In the genomic region with DNA sequence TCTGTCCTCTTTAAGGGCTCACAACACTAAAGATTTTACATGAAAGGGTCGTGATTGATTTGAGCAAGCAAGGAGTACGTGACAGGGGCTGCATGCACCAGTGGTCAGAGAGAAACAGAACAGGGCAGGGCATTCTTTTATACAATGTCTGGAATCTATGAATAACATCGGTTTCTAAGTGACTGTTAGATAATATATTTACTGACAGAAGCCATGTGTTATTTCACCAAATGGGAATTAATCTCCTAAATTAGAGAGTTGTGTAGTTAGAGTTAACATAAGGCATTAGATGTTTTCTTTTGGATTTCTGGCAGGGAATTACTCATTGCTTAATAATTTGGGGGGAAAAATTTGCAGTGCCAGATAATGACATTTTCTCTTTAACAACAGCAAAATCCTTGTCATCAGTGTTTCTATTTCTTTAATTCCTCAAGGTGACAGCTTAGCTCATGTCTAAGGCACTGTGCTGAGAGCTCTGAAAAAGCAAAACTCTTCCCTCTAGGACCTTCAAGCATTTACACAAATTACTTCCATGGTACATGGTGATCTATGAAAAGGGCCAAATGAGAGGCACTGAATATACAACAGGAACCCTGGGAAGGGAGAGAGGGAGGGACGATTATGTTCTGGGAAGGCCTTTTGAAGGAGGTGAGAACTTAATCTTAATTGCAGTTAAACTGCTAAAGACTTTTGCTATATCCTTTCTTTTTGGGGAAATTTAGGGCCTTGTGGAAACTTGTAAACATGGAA, we compare ENCODE assay signal across 11 cellular contexts.
DNase-seq lines count a peak whose midpoint lies in the region; ATAC-seq and TF ChIP-seq lines count a peak whose summit lies in the region.
"Had no signal": no experiment of that assay in that cellular context is flagged by ENCODE, and none has a peak within 500 bp of the region (broad histone marks: within the 10 kb centered on the region; RNA-seq: fewer than 3 reads in every experiment).

No MANE protein-coding gene starts in this region.

- no peaks in the 10 kb centered on the region for H3K27me3 Mint-ChIP-seq in T-helper 17 cell
- H3K27me3 Mint-ChIP-seq in stimulated activated naive CD8-positive, alpha-beta T cell treated with anti-CD3 and anti-CD28 coated beads, Interleukin-15, amount 100 ng/mL, for 72 hours, result no peaks in the 10 kb centered on the region

- peak overlapping the region; percentile 77 to 87 for H3K27ac Mint-ChIP-seq in activated naive CD4-positive, alpha-beta T cell treated with anti-CD3 and anti-CD28 coated beads, Interleukin-2, amount 50 U/mL, for 72 hours
- peak overlapping the region; percentile 94 for H3K27ac Mint-ChIP-seq in T-helper 17 cell
- peak overlapping the region; percentile 73 to 93 for H3K27ac Mint-ChIP-seq in stimulated activated naive CD8-positive, alpha-beta T cell treated with anti-CD3 and anti-CD28 coated beads, Interleukin-15, amount 100 ng/mL, for 72 hours

- no peak for TF ChIP-seq CTCF in GM10266 (IDR thresholded peaks at IDR 0.05; ENCODE audit: control insufficient read depth, insufficient read depth, low read depth, missing control alignments)

- peaks cover 14% of the 10 kb centered on the region in 2 donors for H3K9me3 Mint-ChIP-seq in activated naive CD4-positive, alpha-beta T cell treated with anti-CD3 and anti-CD28 coated beads, Interleukin-2, amount 50 U/mL, for 72 hours
- H3K9me3 Mint-ChIP-seq in stimulated activated naive CD8-positive, alpha-beta T cell treated with anti-CD3 and anti-CD28 coated beads, Interleukin-15, amount 100 ng/mL, for 72 hours, result peaks cover 16 to 29% of the 10 kb centered on the region in 2 donors

- H3K9me3 ChIP-seq in T-helper 17 cell (ENCODE audit: control insufficient read depth, low read length, poor library complexity, severe bottlenecking), result no peaks in the 10 kb centered on the region

- H3K4me3 Mint-ChIP-seq in T-helper 17 cell, result no peak overlapping the region
- peak overlapping the region in 1 of 2 donors; percentile 19 for H3K4me3 Mint-ChIP-seq in stimulated activated naive CD8-positive, alpha-beta T cell treated with anti-CD3 and anti-CD28 coated beads, Interleukin-15, amount 100 ng/mL, for 72 hours

- no peak for DNase-seq in activated naive CD4-positive, alpha-beta T cell treated with anti-CD3 and anti-CD28 coated beads, Interleukin-2, amount 50 U/mL, for 72 hours (ENCODE audit: low spot score in 2 of 2)
- no peak for DNase-seq in activated naive CD4-positive, alpha-beta T cell (lab: John Stamatoyannopoulos, UW)
- no peak for DNase-seq in T-helper 17 cell
- peak; percentile 6 for DNase-seq in iPS-NIHi11 (ENCODE audit: low spot score)
- no peak for DNase-seq in stimulated activated naive CD8-positive, alpha-beta T cell treated with anti-CD3 and anti-CD28 coated beads, Interleukin-15, amount 100 ng/mL, for 72 hours
- no peak for DNase-seq in LoVo (ENCODE audit: low spot score)
- DNase-seq in KG1 (lab: John Stamatoyannopoulos, UW), result no peak
- DNase-seq in GM10266 (ENCODE audit: extremely low spot score), result no peak
- DNase-seq: dermis blood vessel endothelial cell, NCI-H2107, NCI-H82 had no signal

- H3K4me1 Mint-ChIP-seq in T-helper 17 cell, result peaks cover 11% of the 10 kb centered on the region
- peaks cover 62% of the 10 kb centered on the region for H3K4me1 Mint-ChIP-seq in stimulated activated naive CD8-positive, alpha-beta T cell treated with anti-CD3 and anti-CD28 coated beads, Interleukin-15, amount 100 ng/mL, for 72 hours

- H3K36me3 Mint-ChIP-seq in activated naive CD4-positive, alpha-beta T cell treated with anti-CD3 and anti-CD28 coated beads, Interleukin-2, amount 50 U/mL, for 72 hours, result peaks cover 4 to 37% of the 10 kb centered on the region in 2 donors
- no peaks in the 10 kb centered on the region for H3K36me3 Mint-ChIP-seq in T-helper 17 cell (ENCODE audit: low read depth)

- ATAC-seq in activated naive CD4-positive, alpha-beta T cell treated with anti-CD3 and anti-CD28 coated beads, Interleukin-2, amount 50 U/mL, for 72 hours, result no peak
- ATAC-seq in T-helper 17 cell, result no peak
- no peak for ATAC-seq in stimulated activated naive CD8-positive, alpha-beta T cell treated with anti-CD3 and anti-CD28 coated beads, Interleukin-15, amount 100 ng/mL, for 72 hours
